Comparison of ENCODE assay signal across 15 cellular contexts in genomic region chr12:68940731-68941130, GRCh38. TPM values are rescaled to one million over a fixed set of nuclear protein-coding genes. Genes with fewer than 3 reads are reported as not detected.
DNase-seq lines count a peak whose midpoint lies in the region; ATAC-seq and TF ChIP-seq lines count a peak whose summit lies in the region.
"Had no signal": no experiment of that assay in that cellular context is flagged by ENCODE, and none has a peak within 500 bp of the region (broad histone marks: within the 10 kb centered on the region; RNA-seq: fewer than 3 reads in every experiment).

No MANE protein-coding gene starts in this region.

- no peak for TF ChIP-seq POLR2A in breast epithelium (IDR thresholded peaks at IDR 0.05)

- no peak overlapping the region for H3K27ac Mint-ChIP-seq in MCF 10A (ENCODE audit: low read depth, unreplicated experiment)
- H3K27ac Mint-ChIP-seq: B cell; CD4-positive, alpha-beta T cell had no signal

- H3K27me3 ChIP-seq in breast epithelium (no peaks in the 10 kb centered on the region), adipocyte (replicated peaks; ENCODE audit: control insufficient read depth, insufficient read depth, low read length) (no peaks in the 10 kb centered on the region), liver (ENCODE audit: control insufficient read depth in 4 of 4, insufficient read depth in 4 of 4, low read length in 3 of 4) (no peaks in the 10 kb centered on the region)

- TF ChIP-seq CTCF in MCF 10A (IDR thresholded peaks at IDR 0.05; ENCODE audit: unreplicated experiment), result no peak
- no peak for TF ChIP-seq CTCF in breast epithelium (IDR thresholded peaks at IDR 0.05)
- no peak for TF ChIP-seq CTCF in liver (IDR thresholded peaks at IDR 0.05; ENCODE audit: low read depth, low read length, missing input control)

- H3K36me3 ChIP-seq in breast epithelium (no peaks in the 10 kb centered on the region), adipocyte (ENCODE audit: control insufficient read depth, insufficient read depth, low read length, severe bottlenecking) (no peaks in the 10 kb centered on the region), liver (ENCODE audit: control insufficient read depth in 4 of 4, insufficient read depth in 3 of 4, low read depth in 1 of 4, low read length in 3 of 4) (no peaks in the 10 kb centered on the region)

- no peak overlapping the region for H3K4me3 Mint-ChIP-seq in MCF 10A (ENCODE audit: unreplicated experiment)
- H3K4me3 Mint-ChIP-seq: B cell; CD4-positive, alpha-beta T cell had no signal

- H3K4me1 ChIP-seq in breast epithelium (no peaks in the 10 kb centered on the region), adipocyte (ENCODE audit: control insufficient read depth, insufficient read depth, low read length) (peaks cover 51% of the 10 kb centered on the region), liver (ENCODE audit: control insufficient read depth in 4 of 4, insufficient read depth in 4 of 4, low read length in 3 of 4) (peaks cover 4 to 27% (median 9%) of the 10 kb centered on the region in 4 donors)

- POLR2A ChIA-PET in MCF 10A (lab: Yijun Ruan, JAX), result interaction anchor here (0.8 kb wide), 1 partner anchor 40 kb away, joined by 3 read pairs; no protein-coding TSS in a partner anchor

- BruUV-seq in MCF 10A (replicated peaks; lab: Mats Ljungman, UMichigan), result no TSS peak

- DNase-seq in MCF 10A (ENCODE audit: unreplicated experiment) (peak; percentile 27), breast epithelium (ENCODE audit: low spot score in 2 of 2) (no peak), adipocyte (ENCODE audit: low read depth) (no peak), DMS 273 treated with DMSO at 0.1 percent for 48 hours (lab: John Stamatoyannopoulos, UW) (no peak)
- DNase-seq: C1 segment of cervical spinal cord; Calu3; CD4-positive, alpha-beta T cell; DMS79 had no signal

- no peaks in the 10 kb centered on the region for H3K4me1 Mint-ChIP-seq in MCF 10A (ENCODE audit: insufficient read depth, unreplicated experiment)

- H3K4me3 ChIP-seq in breast epithelium (no peak overlapping the region), adipocyte (ENCODE audit: low read length) (peak overlapping the region; percentile 13), liver (ENCODE audit: low read depth in 1 of 3, low read length in 3 of 3) (no peak overlapping the region)
- H3K4me3 ChIP-seq: GM12878 had no signal

- no peaks in the 10 kb centered on the region for H3K27me3 Mint-ChIP-seq in MCF 10A (ENCODE audit: insufficient read depth, unreplicated experiment)
- H3K27me3 Mint-ChIP-seq: B cell; CD4-positive, alpha-beta T cell had no signal

- H3K9me3 ChIP-seq in breast epithelium (no peaks in the 10 kb centered on the region), adipocyte (ENCODE audit: control insufficient read depth, low read length) (no peaks in the 10 kb centered on the region), liver (ENCODE audit: control insufficient read depth in 4 of 4, low read length in 3 of 4) (no peaks in the 10 kb centered on the region)

- H3K9ac ChIP-seq in adipocyte (ENCODE audit: low read length) (peak overlapping the region; percentile 41), liver (ENCODE audit: low read depth in 1 of 2, low read length in 2 of 2) (no peak overlapping the region)

- ATAC-seq in HG03520 (IDR thresholded peaks at IDR 0.05; ENCODE audit: unreplicated experiment) (no peak), HG03280 (IDR thresholded peaks at IDR 0.05; ENCODE audit: unreplicated experiment) (no peak)
- ATAC-seq: GM12878 had no signal

- no peaks in the 10 kb centered on the region for H3K9me3 Mint-ChIP-seq in MCF 10A (ENCODE audit: unreplicated experiment)
- H3K9me3 Mint-ChIP-seq: CD4-positive, alpha-beta T cell had no signal

- CTCF ChIA-PET in MCF 10A (lab: Yijun Ruan, JAX), result no interaction called here

- intact Hi-C loops in MCF 10A (cut with micrococcal nuclease), result no loop called here
- intact Hi-C loops in breast epithelium (cut with DNase I; ENCODE audit: low total_unique reads), result no loop called here

- peak in 1 of 2 donors; percentile 21 for TF ChIP-seq RAD21 in liver (IDR thresholded peaks at IDR 0.05)

- H3K36me3 Mint-ChIP-seq in MCF 10A (ENCODE audit: insufficient read depth, unreplicated experiment), result no peaks in the 10 kb centered on the region

- no peak overlapping the region for H3K27ac ChIP-seq in breast epithelium
- H3K27ac ChIP-seq in liver (ENCODE audit: low read depth in 1 of 2, low read length in 2 of 2), result peak overlapping the region; percentile 37 to 40

TF ChIP-seq in liver, 16 proteins besides CTCF, POLR2A, EP300 and RAD21:
- TF ChIP-seq HNF4A (conservative IDR thresholded peaks at IDR 0.05), result peak in 1 of 2 donors; percentile 13
- TF ChIP-seq, protein P1, sequence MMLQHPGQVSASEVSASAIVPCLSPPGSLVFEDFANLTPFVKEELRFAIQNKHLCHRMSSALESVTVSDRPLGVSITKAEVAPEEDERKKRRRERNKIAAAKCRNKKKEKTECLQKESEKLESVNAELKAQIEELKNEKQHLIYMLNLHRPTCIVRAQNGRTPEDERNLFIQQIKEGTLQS (IDR thresholded peaks at IDR 0.05), result no peak

RNA-seq across cellular contexts. Expression of gene CPM, which starts 7.8 kb away (rescaled TPM):
- total RNA-seq in MCF 10A (2022) (0.89 and 1.7 TPM in 2 replicates), breast epithelium (1,000 to 10,000 TPM in 1 of 3 donors, 10 to 100 TPM in 2; 63.4 to 1,281 (median 78.3) TPM), liver (10 to 100 TPM; 22.7 to 65.0 TPM)
- polyA plus RNA-seq in liver, result 10 to 100 TPM; 14.2 to 25.4 TPM
- total RNA-seq: G401, HT1080 had no signal

Comparison
In these comparisons a context has a peak if more than half of its experiments do, and no peak if none do; other contexts are left out.
1. H3K27ac ChIP-seq: peak in liver (2 of 2); none in breast epithelium (0 of 2).